ENCODE assay signal across 1 cellular context in genomic region chr2:219228745-219229374, GRCh38.
TF ChIP-seq lines count a peak whose summit lies in the region.

No MANE protein-coding gene starts in this region.

TF ChIP-seq in HepG2, 621 proteins besides CTCF, POLR2A, EP300 and RAD21 (continued from another document):
- TF ChIP-seq DBP (CRISPR knock-in tag; IDR thresholded peaks at IDR 0.05; ENCODE audit: not compliant biosample characterization) (peak; percentile 6), BRCA1 (CRISPR knock-in tag; IDR thresholded peaks at IDR 0.05) (no peak), ATAD3A (CRISPR knock-in tag; IDR thresholded peaks at IDR 0.05) (peak; percentile 72; the same call in 1 of the 2 replicates), YEATS2 (CRISPR knock-in tag; IDR thresholded peaks at IDR 0.05; ENCODE audit: borderline replicate concordance) (no peak), ZNF652 (CRISPR knock-in tag; IDR thresholded peaks at IDR 0.05; ENCODE audit: borderline replicate concordance, low read depth) (no peak), ZFP36 (IDR thresholded peaks at IDR 0.05; ENCODE audit: borderline replicate concordance, low read depth, low read length, partially characterized antibody) (no peak), SRY (CRISPR knock-in tag; IDR thresholded peaks at IDR 0.05) (no peak), BRD4 (CRISPR knock-in tag; IDR thresholded peaks at IDR 0.05) (no peak), ZNF678 (CRISPR knock-in tag; IDR thresholded peaks at IDR 0.05) (peak; percentile 67; the same call in 1 of the 2 replicates), ZNF782 (CRISPR knock-in tag; IDR thresholded peaks at IDR 0.05; ENCODE audit: borderline replicate concordance) (peak; percentile 74; the same call in 1 of the 2 replicates), ZC3H13 (CRISPR knock-in tag; IDR thresholded peaks at IDR 0.05) (no peak), RXRB (CRISPR knock-in tag; IDR thresholded peaks at IDR 0.05; ENCODE audit: borderline replicate concordance) (0 out of 2 replicates have a peak, but pooled peaks have one; percentile 22), THAP11 (CRISPR knock-in tag; IDR thresholded peaks at IDR 0.05) (no peak), ZNF253 (CRISPR knock-in tag; IDR thresholded peaks at IDR 0.05; ENCODE audit: borderline replicate concordance) (0 out of 2 replicates have a peak, but pooled peaks have one; percentile 12), NR0B2 (CRISPR knock-in tag; IDR thresholded peaks at IDR 0.05) (no peak), ZNF251 (CRISPR knock-in tag; IDR thresholded peaks at IDR 0.05) (no peak), WIZ (CRISPR knock-in tag; IDR thresholded peaks at IDR 0.05) (no peak), AHDC1 (CRISPR knock-in tag; IDR thresholded peaks at IDR 0.05; ENCODE audit: borderline replicate concordance) (no peak)
- TF ChIP-seq, protein P1, sequence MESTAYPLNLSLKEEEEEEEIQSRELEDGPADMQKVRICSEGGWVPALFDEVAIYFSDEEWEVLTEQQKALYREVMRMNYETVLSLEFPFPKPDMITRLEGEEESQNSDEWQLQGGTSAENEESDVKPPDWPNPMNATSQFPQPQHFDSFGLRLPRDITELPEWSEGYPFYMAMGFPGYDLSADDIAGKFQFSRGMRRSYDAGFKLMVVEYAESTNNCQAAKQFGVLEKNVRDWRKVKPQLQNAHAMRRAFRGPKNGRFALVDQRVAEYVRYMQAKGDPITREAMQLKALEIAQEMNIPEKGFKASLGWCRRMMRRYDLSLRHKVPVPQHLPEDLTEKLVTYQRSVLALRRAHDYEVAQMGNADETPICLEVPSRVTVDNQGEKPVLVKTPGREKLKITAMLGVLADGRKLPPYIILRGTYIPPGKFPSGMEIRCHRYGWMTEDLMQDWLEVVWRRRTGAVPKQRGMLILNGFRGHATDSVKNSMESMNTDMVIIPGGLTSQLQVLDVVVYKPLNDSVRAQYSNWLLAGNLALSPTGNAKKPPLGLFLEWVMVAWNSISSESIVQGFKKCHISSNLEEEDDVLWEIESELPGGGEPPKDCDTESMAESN (CRISPR knock-in tag; conservative IDR thresholded peaks at IDR 0.05) = no peak
- TF ChIP-seq, protein P2, sequence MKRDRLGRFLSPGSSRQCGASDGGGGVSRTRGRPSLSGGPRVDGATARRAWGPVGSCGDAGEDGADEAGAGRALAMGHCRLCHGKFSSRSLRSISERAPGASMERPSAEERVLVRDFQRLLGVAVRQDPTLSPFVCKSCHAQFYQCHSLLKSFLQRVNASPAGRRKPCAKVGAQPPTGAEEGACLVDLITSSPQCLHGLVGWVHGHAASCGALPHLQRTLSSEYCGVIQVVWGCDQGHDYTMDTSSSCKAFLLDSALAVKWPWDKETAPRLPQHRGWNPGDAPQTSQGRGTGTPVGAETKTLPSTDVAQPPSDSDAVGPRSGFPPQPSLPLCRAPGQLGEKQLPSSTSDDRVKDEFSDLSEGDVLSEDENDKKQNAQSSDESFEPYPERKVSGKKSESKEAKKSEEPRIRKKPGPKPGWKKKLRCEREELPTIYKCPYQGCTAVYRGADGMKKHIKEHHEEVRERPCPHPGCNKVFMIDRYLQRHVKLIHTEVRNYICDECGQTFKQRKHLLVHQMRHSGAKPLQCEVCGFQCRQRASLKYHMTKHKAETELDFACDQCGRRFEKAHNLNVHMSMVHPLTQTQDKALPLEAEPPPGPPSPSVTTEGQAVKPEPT (CRISPR knock-in tag; IDR thresholded peaks at IDR 0.05; ENCODE audit: low read depth) = no peak
TF ChIP-seq in HepG2: peak in this region for 53.
